In genomic region chr15:68367992-68368391, GRCh38 we compare ENCODE assay signal across 1 cellular context.
TF ChIP-seq lines count a peak whose summit lies in the region.

No MANE protein-coding gene starts in this region.

TF ChIP-seq in IMR-90, 13 proteins besides CTCF, POLR2A, EP300 and RAD21 (continued from another document):
- TF ChIP-seq RFX5 (IDR thresholded peaks at IDR 0.05; ENCODE audit: low read depth, low read length) (no peak), NFE2L2 (IDR thresholded peaks at IDR 0.05; ENCODE audit: low read depth, low read length) (no peak), MAZ (IDR thresholded peaks at IDR 0.05; ENCODE audit: borderline replicate concordance, low read depth, low read length) (no peak), FOS (IDR thresholded peaks at IDR 0.05; ENCODE audit: low read depth, low read length) (no peak)
